1 cellular context compared by ENCODE assay signal in genomic region chr5:142540774-142541466, GRCh38.
TF ChIP-seq lines count a peak whose summit lies in the region.

No MANE protein-coding gene starts in this region.

TF ChIP-seq in GM23338, 12 proteins besides CTCF, POLR2A, EP300 and RAD21 (continued from another document):
- no peak for TF ChIP-seq ETS1 (IDR thresholded peaks at IDR 0.05)
- TF ChIP-seq NANOG (IDR thresholded peaks at IDR 0.05; ENCODE audit: borderline replicate concordance), result no peak
- no peak for TF ChIP-seq JUNB (IDR thresholded peaks at IDR 0.05; ENCODE audit: unreplicated experiment)
